In genomic region chr17:33516645-33517044, GRCh38 we compare ENCODE assay signal across 22 cellular contexts.
"Had no signal": no experiment of that assay in that cellular context is flagged by ENCODE, and none has a peak within 500 bp of the region (broad histone marks: within the 10 kb centered on the region; RNA-seq: fewer than 3 reads in every experiment).

No MANE protein-coding gene starts in this region.

- H3K9me3 ChIP-seq: ovary, psoas muscle, right lobe of liver, stomach, testis, upper lobe of left lung, vagina had no signal

- H3K27ac ChIP-seq: neural progenitor cell, ovary, parathyroid adenoma, psoas muscle, right lobe of liver, sigmoid colon, stomach, testis, tibial nerve, vagina had no signal

- H2AFZ ChIP-seq: neural progenitor cell, parathyroid adenoma had no signal

- H3K4me1 ChIP-seq: neural progenitor cell, psoas muscle, sigmoid colon, stomach, testis, tibial nerve, vagina had no signal

- H3K4me3 ChIP-seq: neural progenitor cell, ovary, psoas muscle, right lobe of liver, sigmoid colon, stomach, testis, tibial nerve, upper lobe of left lung, vagina had no signal

- H3K4me2 ChIP-seq: neural progenitor cell had no signal

- DNase-seq: natural killer cell; occipital lobe; ovary; psoas muscle; right cardiac atrium; right lobe of liver; sigmoid colon; small intestine; stimulated activated CD4-positive, alpha-beta T cell treated with anti-CD3 and anti-CD28 coated beads, Interleukin-15, amount 100 ng/mL, for 24 hours; stimulated activated CD4-positive, alpha-beta T cell treated with anti-CD3 and anti-CD28 coated beads, Interleukin-2, amount 100 ng/mL, for 24 hours; stimulated activated CD4-positive, alpha-beta T cell treated with anti-CD3 and anti-CD28 coated beads, Interleukin-2, amount 100 ng/mL, for 48 hours; stimulated activated CD4-positive, alpha-beta T cell treated with anti-CD3 and anti-CD28 coated beads, Interleukin-4, amount 100 ng/mL, for 24 hours; stimulated activated naive B cell treated with anti-CD40 and anti-IgM and Interleukin-4, amounts not matched to agents 10 μg/mL and 1 μg/mL and 100 μg/mL, for 72 hours; stimulated activated naive CD4-positive, alpha-beta T cell treated with Interleukin-2 at 50 U/mL for 16 hours; stomach; testis; upper lobe of left lung had no signal

- H3K36me3 ChIP-seq: neural progenitor cell, ovary, right lobe of liver, sigmoid colon, stomach, tibial nerve, upper lobe of left lung, vagina had no signal

- H3K27me3 ChIP-seq: neural progenitor cell, ovary, right lobe of liver, sigmoid colon, testis, tibial nerve, upper lobe of left lung, vagina had no signal

- H3K9ac ChIP-seq: neural progenitor cell, parathyroid adenoma had no signal

- ATAC-seq: natural killer cell; psoas muscle; right cardiac atrium; right lobe of liver; stimulated activated effector memory CD8-positive, alpha-beta T cell treated with anti-CD3 and anti-CD28 coated beads, Interleukin-12 subunit alpha, Interleukin-12 subunit beta, amount 100 ng/mL, for 72 hours; stimulated activated naive B cell treated with anti-CD40 and anti-IgM and Interleukin-4, amounts not matched to agents 10 μg/mL and 1 μg/mL and 100 μg/mL, for 72 hours had no signal
